ENCODE assay signal across 8 cellular contexts in genomic region chr6:42050011-42050896, GRCh38. TPM values are rescaled to one million over a fixed set of nuclear protein-coding genes. Genes with fewer than 3 reads are reported as not detected.
DNase-seq lines count a peak whose midpoint lies in the region; TF ChIP-seq lines count a peak whose summit lies in the region.

A gene with protein sequence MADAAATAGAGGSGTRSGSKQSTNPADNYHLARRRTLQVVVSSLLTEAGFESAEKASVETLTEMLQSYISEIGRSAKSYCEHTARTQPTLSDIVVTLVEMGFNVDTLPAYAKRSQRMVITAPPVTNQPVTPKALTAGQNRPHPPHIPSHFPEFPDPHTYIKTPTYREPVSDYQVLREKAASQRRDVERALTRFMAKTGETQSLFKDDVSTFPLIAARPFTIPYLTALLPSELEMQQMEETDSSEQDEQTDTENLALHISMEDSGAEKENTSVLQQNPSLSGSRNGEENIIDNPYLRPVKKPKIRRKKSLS (plus strand): TSS chr6:42050524. CDS start chr6:42050542, 18 bp downstream.

- H3K4me1 Mint-ChIP-seq in nephron = peaks cover 42% of the 10 kb centered on the region
- H3K4me1 Mint-ChIP-seq in stimulated activated naive CD8-positive, alpha-beta T cell treated with anti-CD3 and anti-CD28 coated beads, Interleukin-15, Interleukin-2, amounts not matched to agents 100 ng/mL and 50 ng/mL, for 24 hours (ENCODE audit: low read depth) = peaks cover 76% of the 10 kb centered on the region

- peak; percentile 95 for TF ChIP-seq POLR2A in Raji (IDR thresholded peaks at IDR 0.05; ENCODE audit: insufficient read depth, low read depth, low read length)

- peaks cover 5% of the 10 kb centered on the region for H3K27me3 Mint-ChIP-seq in nephron (ENCODE audit: low read depth)
- H3K27me3 Mint-ChIP-seq in stimulated activated naive CD8-positive, alpha-beta T cell treated with anti-CD3 and anti-CD28 coated beads, Interleukin-15, Interleukin-2, amounts not matched to agents 100 ng/mL and 50 ng/mL, for 24 hours = no peaks in the 10 kb centered on the region

- peaks cover 24% of the 10 kb centered on the region for H3K36me3 Mint-ChIP-seq in nephron (ENCODE audit: low read depth)
- H3K36me3 Mint-ChIP-seq in stimulated activated naive CD8-positive, alpha-beta T cell treated with anti-CD3 and anti-CD28 coated beads, Interleukin-15, Interleukin-2, amounts not matched to agents 100 ng/mL and 50 ng/mL, for 24 hours (ENCODE audit: low read depth) = peaks cover 26% of the 10 kb centered on the region

- H3K4me3 ChIP-seq in H7 (ENCODE audit: insufficient read depth, low read depth, low read length) = peak within 1 kb of the TSS; percentile 83
- peak within 1 kb of the TSS; percentile 82 for H3K4me3 ChIP-seq in fibroblast of pulmonary artery (replicated peaks; ENCODE audit: low read depth, low read length)

- TF ChIP-seq CTCF in fibroblast of pulmonary artery (IDR thresholded peaks at IDR 0.05; ENCODE audit: low read length, missing control alignments) = no peak
- no peak for TF ChIP-seq CTCF in nephron (IDR thresholded peaks at IDR 0.05; ENCODE audit: unreplicated experiment in 3 of 3)

- H3K27me3 ChIP-seq in H7 (ENCODE audit: control insufficient read depth, insufficient read depth, low read length) = peaks cover 39% of the 10 kb centered on the region

- H3K27ac Mint-ChIP-seq in nephron = peak within 1 kb of the TSS; percentile 98 to 100 (median 100)
- H3K27ac Mint-ChIP-seq in stimulated activated naive CD8-positive, alpha-beta T cell treated with anti-CD3 and anti-CD28 coated beads, Interleukin-15, Interleukin-2, amounts not matched to agents 100 ng/mL and 50 ng/mL, for 24 hours = peak within 1 kb of the TSS; percentile 98

- H3K4me3 Mint-ChIP-seq in nephron = peak within 1 kb of the TSS; percentile 97 to 98 (median 97)
- H3K4me3 Mint-ChIP-seq in stimulated activated naive CD8-positive, alpha-beta T cell treated with anti-CD3 and anti-CD28 coated beads, Interleukin-15, Interleukin-2, amounts not matched to agents 100 ng/mL and 50 ng/mL, for 24 hours = peak within 1 kb of the TSS; percentile 89

- H3K36me3 ChIP-seq in H7 (replicated peaks; ENCODE audit: control insufficient read depth, insufficient read depth, low read length) = peaks cover 8% of the 10 kb centered on the region

- no peaks in the 10 kb centered on the region for H3K9me3 Mint-ChIP-seq in nephron
- H3K9me3 Mint-ChIP-seq in stimulated activated naive CD8-positive, alpha-beta T cell treated with anti-CD3 and anti-CD28 coated beads, Interleukin-15, Interleukin-2, amounts not matched to agents 100 ng/mL and 50 ng/mL, for 24 hours = no peaks in the 10 kb centered on the region

- peak; percentile 95 for DNase-seq in ELF-1 (ENCODE audit: low read depth, low spot score)
- peak; percentile 97 for DNase-seq in H7
- peak; percentile 93 for DNase-seq in M059J (ENCODE audit: low read depth)
- DNase-seq in activated T-helper 9 cell treated with anti-CD3 and anti-CD28 coated beads, Interleukin-2, amount 50 U/mL, for 16 hours (ENCODE audit: low read depth) = peak; percentile 80
- DNase-seq in fibroblast of pulmonary artery (ENCODE audit: low read depth) = peak; percentile 94

RNA-seq across cellular contexts. Expression of the gene that starts here (rescaled TPM):
- total RNA-seq in H7 (2014; rRNA removed; shearing (Covaris generic)) = 8.7 and 13.9 TPM in 2 replicates
- 23.7 and 29.5 TPM in 2 replicates for total RNA-seq in M059J (2014; rRNA removed; shearing (Covaris generic))

Comparison
In these comparisons a context has a peak if more than half of its experiments do, and no peak if none do; other contexts are left out.
1. Peak in every context shown above with its lines: DNase-seq and H3K4me3 ChIP-seq.